Comparison of ENCODE assay signal across 9 cellular contexts in the genomic region with DNA sequence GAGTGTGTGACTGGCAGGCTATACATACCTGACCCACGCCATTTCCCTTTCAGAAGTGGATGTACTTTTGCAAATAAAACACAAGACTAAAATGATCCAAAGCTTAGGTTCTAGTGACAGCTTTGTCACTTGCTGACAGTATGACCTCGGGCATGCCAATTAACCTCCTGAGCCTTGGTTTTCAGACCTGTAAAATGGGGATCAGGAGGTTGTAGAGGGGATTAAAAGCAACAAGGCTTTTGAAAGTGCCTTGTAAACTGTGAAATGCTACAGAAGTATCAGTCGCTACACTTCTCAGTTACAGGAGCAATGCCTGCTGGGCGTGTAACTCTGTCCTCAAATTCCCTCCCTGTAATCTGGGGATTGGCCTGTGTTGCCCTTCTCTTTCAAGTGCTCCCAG. TPM values are rescaled to one million over a fixed set of nuclear protein-coding genes. Genes with fewer than 3 reads are reported as not detected.
A peak's percentile ranks its signal among the peaks of the same experiment; 100 is the strongest.
DNase-seq lines count a peak whose midpoint lies in the region; ATAC-seq and TF ChIP-seq lines count a peak whose summit lies in the region.
"Had no signal": no experiment of that assay in that cellular context is flagged by ENCODE, and none has a peak within 500 bp of the region (broad histone marks: within the 10 kb centered on the region; RNA-seq: fewer than 3 reads in every experiment).

No MANE protein-coding gene starts in this region.

- no peak overlapping the region for H2BK5ac ChIP-seq in trophoblast cell (ENCODE audit: low read depth, low read length, poor library complexity)

- H3K4me3 ChIP-seq in Caco-2 (ENCODE audit: low read depth, low read length): peak overlapping the region; percentile 47; the same call in 1 of the 2 replicates
- H3K4me3 ChIP-seq in esophagus squamous epithelium: peak overlapping the region; percentile 41 to 84 (median 58)
- no peak overlapping the region for H3K4me3 ChIP-seq in trophoblast cell (ENCODE audit: low read depth, low read length)

- no peak overlapping the region for H3K23ac ChIP-seq in trophoblast cell (ENCODE audit: low read length)

- intact Hi-C loops in Caco-2 (cut with micrococcal nuclease; ENCODE audit: unreplicated experiment) (loop anchor here (5.0 kb wide), 2 partner anchors 59 to 211 kb away; no protein-coding TSS in a partner anchor), esophagus squamous epithelium (cut with DNase I) (no loop called here)

- peaks cover 13% of the 10 kb centered on the region for H3K79me2 ChIP-seq in trophoblast cell (ENCODE audit: control insufficient read depth, insufficient read depth, low read length, poor library complexity)

- H3K27me3 ChIP-seq in Caco-2 (replicated peaks; ENCODE audit: control insufficient read depth, insufficient read depth, low read length) (no peaks in the 10 kb centered on the region), esophagus squamous epithelium (peaks cover 0 to 39% (median 0%) of the 10 kb centered on the region in 4 donors), trophoblast cell (ENCODE audit: insufficient read depth, low read length) (peaks cover 4% of the 10 kb centered on the region)

- no peak for ATAC-seq in GM18502 (IDR thresholded peaks at IDR 0.05; ENCODE audit: poor library complexity, unreplicated experiment)

- H3K9ac ChIP-seq in trophoblast cell (ENCODE audit: low read length): no peak overlapping the region

- H3K4me1 Mint-ChIP-seq in Caco-2 (ENCODE audit: low read depth, unreplicated experiment): no peaks in the 10 kb centered on the region

- H3K79me1 ChIP-seq in trophoblast cell (ENCODE audit: low read length): peaks cover 7% of the 10 kb centered on the region

- H3K4me1 ChIP-seq in Caco-2 (peaks cover 5% of the 10 kb centered on the region; the same call in 1 of the 2 replicates), esophagus squamous epithelium (peaks cover 0 to 31% (median 5%) of the 10 kb centered on the region in 3 donors), trophoblast cell (ENCODE audit: control insufficient read depth in 1 of 2, insufficient read depth in 2 of 2, low read length in 2 of 2) (peaks cover 4 to 9% of the 10 kb centered on the region in 2 experiments)

- peak overlapping the region; percentile 66 for H3K4ac ChIP-seq in trophoblast cell (ENCODE audit: low read depth, low read length)

- peaks cover 2% of the 10 kb centered on the region; the same call in 1 of the 2 replicates for H3K36me3 ChIP-seq in Caco-2 (ENCODE audit: control insufficient read depth, insufficient read depth, low read length)
- no peaks in the 10 kb centered on the region for H3K36me3 ChIP-seq in esophagus squamous epithelium
- peaks cover 0 to 2% of the 10 kb centered on the region in 2 experiments for H3K36me3 ChIP-seq in trophoblast cell (ENCODE audit: control insufficient read depth in 1 of 2, insufficient read depth in 2 of 2, low read length in 2 of 2)

- no peak overlapping the region for H4K8ac ChIP-seq in trophoblast cell (ENCODE audit: low read depth, low read length)

- 53 to 55% methylated on average over 4 of the region's 4 CpGs for WGBS in esophagus squamous epithelium, 2 donors
- no CpG with 5 or more reads among the region's 4 CpGs for WGBS in trophoblast cell (ENCODE audit: extremely low coverage, insufficient coverage, insufficient read length)

- H3K14ac ChIP-seq in trophoblast cell (ENCODE audit: low read length): no peak overlapping the region

- H3K18ac ChIP-seq in trophoblast cell (ENCODE audit: low read length): no peak overlapping the region

- H3K9me3 ChIP-seq in Caco-2 (no peaks in the 10 kb centered on the region), esophagus squamous epithelium (peaks cover 0 to 7% (median 0%) of the 10 kb centered on the region in 3 donors), trophoblast cell (ENCODE audit: insufficient read depth, low read depth, low read length) (peaks cover 2% of the 10 kb centered on the region)

- no peak overlapping the region for H2AK5ac ChIP-seq in trophoblast cell (ENCODE audit: low read length)

- TF ChIP-seq POLR2A in esophagus squamous epithelium (IDR thresholded peaks at IDR 0.05): no peak

- no peak overlapping the region for H2BK120ac ChIP-seq in trophoblast cell (ENCODE audit: insufficient read depth, low read length, poor library complexity)

- TF ChIP-seq CTCF in Caco-2 (IDR thresholded peaks at IDR 0.05; ENCODE audit: insufficient read depth in 1 of 2, low read depth in 1 of 2, low read length in 1 of 2, severe bottlenecking in 1 of 2, unreplicated experiment in 1 of 2) (no peak), esophagus squamous epithelium (IDR thresholded peaks at IDR 0.05) (no peak)

- H2AFZ ChIP-seq in trophoblast cell (ENCODE audit: insufficient read depth, low read length, poor library complexity): no peak overlapping the region

- no peak overlapping the region for H4K12ac ChIP-seq in trophoblast cell (ENCODE audit: low read depth, low read length)

- no TSS peak for BruUV-seq in Caco-2 (replicated peaks; lab: Mats Ljungman, UMichigan)

- no peak overlapping the region for H2BK12ac ChIP-seq in trophoblast cell (ENCODE audit: low read length)

- peaks cover 11% of the 10 kb centered on the region for H3K9me3 Mint-ChIP-seq in Caco-2 (ENCODE audit: unreplicated experiment)

- H3K27me3 Mint-ChIP-seq in Caco-2 (ENCODE audit: insufficient read depth, unreplicated experiment): no peaks in the 10 kb centered on the region

- peak overlapping the region; percentile 88 for H3K4me3 Mint-ChIP-seq in Caco-2 (ENCODE audit: unreplicated experiment)

- CTCF ChIA-PET in Caco-2 (lab: Charles Lee): interaction anchor here (0.6 to 1.0 kb wide), 2 partner anchors 107 to 350 kb away, joined by 3 read pairs; no protein-coding TSS in a partner anchor

- H3K27ac ChIP-seq in esophagus squamous epithelium (peak overlapping the region in 2 of 4 donors; percentile 7 to 84), trophoblast cell (ENCODE audit: low read depth, low read length) (no peak overlapping the region)

- no peaks in the 10 kb centered on the region for H3K36me3 Mint-ChIP-seq in Caco-2 (ENCODE audit: insufficient read depth, unreplicated experiment)

- peak overlapping the region; percentile 96 for H3K4me2 ChIP-seq in trophoblast cell (ENCODE audit: low read length)

- peak overlapping the region; percentile 87 for H3K27ac Mint-ChIP-seq in Caco-2 (ENCODE audit: unreplicated experiment)

- DNase-seq in Caco-2 (no peak), NCI-H69 (lab: John Stamatoyannopoulos, UW) (peak; percentile 24), esophagus squamous epithelium (lab: John Stamatoyannopoulos, UW) (no peak), trophoblast cell (no peak), NCI-H1436 (lab: John Stamatoyannopoulos, UW) (no peak), glomerular visceral epithelial cell (ENCODE audit: extremely low spot score) (no peak)
- no peak for DNase-seq in activated CD4-positive, CD25-positive, alpha-beta regulatory T cell treated with anti-CD3 and anti-CD28 coated beads, Interleukin-2, amount 50 U/mL, for 72 hours
- DNase-seq: SW 1271 had no signal

- POLR2A ChIA-PET in Caco-2 (lab: Charles Lee): no interaction called here

- no peak overlapping the region for H4K91ac ChIP-seq in trophoblast cell (ENCODE audit: low read depth, low read length)

RNA-seq across cellular contexts. Expression of a gene that starts 8.7 kb away (rescaled TPM):
- total RNA-seq in Caco-2 (2022) (79.3 and 87.2 TPM in 2 replicates), esophagus squamous epithelium (10 to 100 TPM in 2 of 4 donors, 1 to 10 TPM in 2; 3.5 to 35.1 (median 9.2) TPM)
- 24.4 and 24.9 TPM in 2 replicates for polyA plus RNA-seq in trophoblast cell (2013)
